In the genomic region with DNA sequence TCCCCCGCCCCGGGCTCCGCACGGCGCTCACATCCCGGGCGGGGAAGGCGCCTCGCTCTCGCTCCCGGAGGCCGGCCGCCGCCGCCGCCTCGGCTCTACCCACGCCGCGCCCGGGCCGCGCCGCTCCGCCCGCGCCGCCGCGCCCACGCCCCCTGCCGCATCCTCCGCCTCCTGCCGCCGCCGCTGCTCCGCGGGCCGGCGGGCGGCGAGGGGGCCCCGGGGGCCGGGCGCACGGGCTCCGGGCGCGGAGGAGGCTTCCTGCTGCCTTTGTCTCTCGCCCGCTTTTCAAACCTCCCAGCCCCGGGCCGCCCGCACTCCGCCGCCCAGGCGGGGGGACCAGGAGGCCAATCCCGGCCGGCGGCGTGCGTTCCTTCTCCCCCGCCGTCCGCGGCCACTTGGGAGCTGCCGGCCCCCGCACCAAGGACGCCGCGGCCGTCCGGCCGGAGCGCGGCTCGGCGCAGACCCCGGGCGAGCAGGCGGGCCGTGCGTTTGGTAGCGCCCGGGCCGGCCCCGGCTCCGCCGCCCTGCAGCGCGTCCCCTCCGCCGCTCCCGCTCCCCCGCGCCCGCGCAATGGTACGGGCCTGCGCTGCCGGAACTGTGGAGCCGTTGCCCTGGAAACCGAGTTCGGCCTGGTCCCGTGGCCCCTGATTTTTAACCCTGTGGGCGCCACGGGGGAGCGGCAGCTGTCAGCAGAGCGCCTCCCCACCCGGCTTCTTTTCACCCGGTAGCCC, we compare ENCODE assay signal across 2 cellular contexts.
TF ChIP-seq lines count a peak whose summit lies in the region.

A gene with protein sequence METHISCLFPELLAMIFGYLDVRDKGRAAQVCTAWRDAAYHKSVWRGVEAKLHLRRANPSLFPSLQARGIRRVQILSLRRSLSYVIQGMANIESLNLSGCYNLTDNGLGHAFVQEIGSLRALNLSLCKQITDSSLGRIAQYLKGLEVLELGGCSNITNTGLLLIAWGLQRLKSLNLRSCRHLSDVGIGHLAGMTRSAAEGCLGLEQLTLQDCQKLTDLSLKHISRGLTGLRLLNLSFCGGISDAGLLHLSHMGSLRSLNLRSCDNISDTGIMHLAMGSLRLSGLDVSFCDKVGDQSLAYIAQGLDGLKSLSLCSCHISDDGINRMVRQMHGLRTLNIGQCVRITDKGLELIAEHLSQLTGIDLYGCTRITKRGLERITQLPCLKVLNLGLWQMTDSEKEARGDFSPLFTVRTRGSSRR (minus strand): TSS at position 287 of the 731 bp plus-strand sequence. CDS start 515 bp downstream, outside the sequence.

TF ChIP-seq in HEK293, 187 proteins besides CTCF, POLR2A, EP300 and RAD21 (continued from another document and continues in another):
- TF ChIP-seq, protein P1, sequence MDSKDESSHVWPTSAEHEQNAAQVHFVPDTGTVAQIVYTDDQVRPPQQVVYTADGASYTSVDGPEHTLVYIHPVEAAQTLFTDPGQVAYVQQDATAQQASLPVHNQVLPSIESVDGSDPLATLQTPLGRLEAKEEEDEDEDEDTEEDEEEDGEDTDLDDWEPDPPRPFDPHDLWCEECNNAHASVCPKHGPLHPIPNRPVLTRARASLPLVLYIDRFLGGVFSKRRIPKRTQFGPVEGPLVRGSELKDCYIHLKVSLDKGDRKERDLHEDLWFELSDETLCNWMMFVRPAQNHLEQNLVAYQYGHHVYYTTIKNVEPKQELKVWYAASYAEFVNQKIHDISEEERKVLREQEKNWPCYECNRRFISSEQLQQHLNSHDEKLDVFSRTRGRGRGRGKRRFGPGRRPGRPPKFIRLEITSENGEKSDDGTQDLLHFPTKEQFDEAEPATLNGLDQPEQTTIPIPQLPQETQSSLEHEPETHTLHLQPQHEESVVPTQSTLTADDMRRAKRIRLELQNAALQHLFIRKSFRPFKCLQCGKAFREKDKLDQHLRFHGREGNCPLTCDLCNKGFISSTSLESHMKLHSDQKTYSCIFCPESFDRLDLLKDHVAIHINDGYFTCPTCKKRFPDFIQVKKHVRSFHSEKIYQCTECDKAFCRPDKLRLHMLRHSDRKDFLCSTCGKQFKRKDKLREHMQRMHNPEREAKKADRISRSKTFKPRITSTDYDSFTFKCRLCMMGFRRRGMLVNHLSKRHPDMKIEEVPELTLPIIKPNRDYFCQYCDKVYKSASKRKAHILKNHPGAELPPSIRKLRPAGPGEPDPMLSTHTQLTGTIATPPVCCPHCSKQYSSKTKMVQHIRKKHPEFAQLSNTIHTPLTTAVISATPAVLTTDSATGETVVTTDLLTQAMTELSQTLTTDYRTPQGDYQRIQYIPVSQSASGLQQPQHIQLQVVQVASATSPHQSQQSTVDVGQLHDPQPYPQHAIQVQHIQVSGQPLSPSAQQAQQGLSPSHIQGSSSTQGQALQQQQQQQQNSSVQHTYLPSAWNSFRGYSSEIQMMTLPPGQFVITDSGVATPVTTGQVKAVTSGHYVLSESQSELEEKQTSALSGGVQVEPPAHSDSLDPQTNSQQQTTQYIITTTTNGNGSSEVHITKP (tag by site-specific recombination; IDR thresholded peaks at IDR 0.05), result peak; percentile 89
- TF ChIP-seq ZNF239 (tag by site-specific recombination; IDR thresholded peaks at IDR 0.05) (no peak), ZNF791 (tag by site-specific recombination; IDR thresholded peaks at IDR 0.05) (no peak), PATZ1 (tag by site-specific recombination; IDR thresholded peaks at IDR 0.05) (peak; percentile 91), ZBTB10 (tag by site-specific recombination; IDR thresholded peaks at IDR 0.05) (no peak), ZNF214 (tag by site-specific recombination; IDR thresholded peaks at IDR 0.05; ENCODE audit: borderline replicate concordance) (no peak), KLF16 (tag by site-specific recombination; IDR thresholded peaks at IDR 0.05) (no peak), ZNF600 (tag by site-specific recombination; IDR thresholded peaks at IDR 0.05) (peak; percentile 37; the same call in 1 of the 2 replicates), ZNF843 (tag by site-specific recombination; IDR thresholded peaks at IDR 0.05) (no peak), BCL6B (tag by site-specific recombination; IDR thresholded peaks at IDR 0.05) (no peak), ZNF121 (tag by site-specific recombination; IDR thresholded peaks at IDR 0.05) (no peak), ZNF133 (tag by site-specific recombination; IDR thresholded peaks at IDR 0.05) (no peak), ZNF529 (tag by site-specific recombination; IDR thresholded peaks at IDR 0.05; ENCODE audit: insufficient replicate concordance) (no peak), ZNF274 (IDR thresholded peaks at IDR 0.05; ENCODE audit: low read length) (no peak), ZNF274 (tag by site-specific recombination; IDR thresholded peaks at IDR 0.05; ENCODE audit: borderline replicate concordance) (no peak)

TF ChIP-seq in SK-N-SH treated with all-trans-retinoic acid at 6 μM for 48 hours, 23 proteins besides CTCF, POLR2A, EP300 and RAD21 (continued from another document):
- TF ChIP-seq ZC3H10 (CRISPR knock-in tag; IDR thresholded peaks at IDR 0.05) (no peak), ZNF8 (CRISPR knock-in tag; IDR thresholded peaks at IDR 0.05) (no peak), ZFP3 (CRISPR knock-in tag; IDR thresholded peaks at IDR 0.05) (no peak), ISL1 (CRISPR knock-in tag; IDR thresholded peaks at IDR 0.05) (no peak), ARNTL (CRISPR knock-in tag; IDR thresholded peaks at IDR 0.05; ENCODE audit: borderline replicate concordance, low read depth) (no peak), TCF4 (CRISPR knock-in tag; IDR thresholded peaks at IDR 0.05; ENCODE audit: borderline replicate concordance) (no peak), ZNF565 (CRISPR knock-in tag; conservative IDR thresholded peaks at IDR 0.05; ENCODE audit: low read depth) (no peak), SNAI2 (CRISPR knock-in tag; IDR thresholded peaks at IDR 0.05) (no peak), GLIS3 (CRISPR knock-in tag; IDR thresholded peaks at IDR 0.05) (no peak), BACH2 (CRISPR knock-in tag; IDR thresholded peaks at IDR 0.05; ENCODE audit: borderline replicate concordance) (no peak), ESRRG (CRISPR knock-in tag; IDR thresholded peaks at IDR 0.05) (no peak), PPARA (CRISPR knock-in tag; IDR thresholded peaks at IDR 0.05; ENCODE audit: borderline replicate concordance) (no peak), PATZ1 (CRISPR knock-in tag; IDR thresholded peaks at IDR 0.05; ENCODE audit: borderline replicate concordance) (no peak)
